29 cellular contexts compared by ENCODE assay signal in genomic region chr5:7446913-7447312, GRCh38. TPM values are rescaled to one million over a fixed set of nuclear protein-coding genes. Genes with fewer than 3 reads are reported as not detected.
"Had no signal": no experiment of that assay in that cellular context is flagged by ENCODE, and none has a peak within 500 bp of the region (broad histone marks: within the 10 kb centered on the region; RNA-seq: fewer than 3 reads in every experiment).

No MANE protein-coding gene starts in this region.

- H3K27ac Mint-ChIP-seq: naive thymus-derived CD8-positive, alpha-beta T cell; natural killer cell treated with Interleukin-12 subunit alpha and Interleukin-12 subunit beta and Interleukin-15 and Interleukin-18, amount 100 ng/mL, for 72 hours; progenitor cell of endocrine pancreas; stimulated activated effector memory CD8-positive, alpha-beta T cell treated with anti-CD3 and anti-CD28 coated beads, Interleukin-12 subunit alpha, Interleukin-12 subunit beta, amount 100 ng/mL, for 72 hours; stimulated activated naive B cell treated with anti-CD40 and anti-IgM and Interleukin-4, amounts not matched to agents 10 μg/mL and 1 μg/mL and 100 μg/mL, for 72 hours; stimulated activated naive CD8-positive, alpha-beta T cell treated with anti-CD3 and anti-CD28 coated beads, Interleukin-15, Interleukin-2, amounts not matched to agents 100 ng/mL and 50 ng/mL, for 24 hours had no signal

- H3K36me3 ChIP-seq: ovary, right lobe of liver, sigmoid colon, stomach, thoracic aorta, thyroid gland, tibial nerve, upper lobe of left lung, vagina had no signal

- H3K27me3 ChIP-seq: ovary, right lobe of liver, sigmoid colon, stomach, thyroid gland, tibial nerve, upper lobe of left lung, vagina had no signal

- H3K4me3 Mint-ChIP-seq: naive thymus-derived CD8-positive, alpha-beta T cell; natural killer cell treated with Interleukin-12 subunit alpha and Interleukin-12 subunit beta and Interleukin-15 and Interleukin-18, amount 100 ng/mL, for 72 hours; nephron progenitor cell; neural crest cell; stimulated activated effector memory CD8-positive, alpha-beta T cell treated with anti-CD3 and anti-CD28 coated beads, Interleukin-12 subunit alpha, Interleukin-12 subunit beta, amount 100 ng/mL, for 72 hours; stimulated activated naive B cell treated with anti-CD40 and anti-IgM and Interleukin-4, amounts not matched to agents 10 μg/mL and 1 μg/mL and 100 μg/mL, for 72 hours; stimulated activated naive CD8-positive, alpha-beta T cell treated with anti-CD3 and anti-CD28 coated beads, Interleukin-15, Interleukin-2, amounts not matched to agents 100 ng/mL and 50 ng/mL, for 24 hours had no signal

- H3K4me3 ChIP-seq: ovary, right lobe of liver, sigmoid colon, stomach, thoracic aorta, thyroid gland, tibial nerve, upper lobe of left lung, vagina had no signal

- H3K27me3 Mint-ChIP-seq: natural killer cell treated with Interleukin-12 subunit alpha and Interleukin-12 subunit beta and Interleukin-15 and Interleukin-18, amount 100 ng/mL, for 72 hours; stimulated activated naive B cell treated with anti-CD40 and anti-IgM and Interleukin-4, amounts not matched to agents 10 μg/mL and 1 μg/mL and 100 μg/mL, for 72 hours; stimulated activated naive CD8-positive, alpha-beta T cell treated with anti-CD3 and anti-CD28 coated beads, Interleukin-15, Interleukin-2, amounts not matched to agents 100 ng/mL and 50 ng/mL, for 24 hours had no signal

- H3K4me1 ChIP-seq: parathyroid adenoma, right lobe of liver, sigmoid colon, stomach, thyroid gland, tibial nerve, upper lobe of left lung, vagina had no signal

- ATAC-seq: naive thymus-derived CD8-positive, alpha-beta T cell; right cardiac atrium; right lobe of liver; stimulated activated naive B cell treated with anti-CD40 and anti-IgM and Interleukin-4, amounts not matched to agents 10 μg/mL and 1 μg/mL and 100 μg/mL, for 72 hours had no signal

- H3K36me3 Mint-ChIP-seq: naive thymus-derived CD8-positive, alpha-beta T cell; natural killer cell treated with Interleukin-12 subunit alpha and Interleukin-12 subunit beta and Interleukin-15 and Interleukin-18, amount 100 ng/mL, for 72 hours; stimulated activated effector memory CD8-positive, alpha-beta T cell treated with anti-CD3 and anti-CD28 coated beads, Interleukin-12 subunit alpha, Interleukin-12 subunit beta, amount 100 ng/mL, for 72 hours; stimulated activated naive B cell treated with anti-CD40 and anti-IgM and Interleukin-4, amounts not matched to agents 10 μg/mL and 1 μg/mL and 100 μg/mL, for 72 hours had no signal

- DNase-seq: naive thymus-derived CD8-positive, alpha-beta T cell; nephron progenitor cell; occipital lobe; ovary; posterior cingulate gyrus; right cardiac atrium; right lobe of liver; sigmoid colon; small intestine; stimulated activated CD4-positive, alpha-beta T cell treated with anti-CD3 and anti-CD28 coated beads, Interleukin-15, amount 100 ng/mL, for 24 hours; stimulated activated CD4-positive, alpha-beta T cell treated with anti-CD3 and anti-CD28 coated beads, Interleukin-2, amount 100 ng/mL, for 24 hours; stimulated activated CD4-positive, alpha-beta T cell treated with anti-CD3 and anti-CD28 coated beads, Interleukin-2, amount 100 ng/mL, for 48 hours; stimulated activated CD4-positive, alpha-beta T cell treated with anti-CD3 and anti-CD28 coated beads, Interleukin-4, amount 100 ng/mL, for 24 hours; stimulated activated naive B cell treated with anti-CD40 and anti-IgM and Interleukin-4, amounts not matched to agents 10 μg/mL and 1 μg/mL and 100 μg/mL, for 72 hours; stimulated activated naive CD4-positive, alpha-beta T cell treated with Interleukin-2 at 50 U/mL for 16 hours; stomach; thyroid gland; trophoblast cell; upper lobe of left lung had no signal

- H3K79me2 ChIP-seq: parathyroid adenoma had no signal

- H3K9me3 ChIP-seq: ovary, right lobe of liver, sigmoid colon, thoracic aorta, thyroid gland, upper lobe of left lung had no signal

- H3K9me3 Mint-ChIP-seq: natural killer cell treated with Interleukin-12 subunit alpha and Interleukin-12 subunit beta and Interleukin-15 and Interleukin-18, amount 100 ng/mL, for 72 hours; stimulated activated naive CD8-positive, alpha-beta T cell treated with anti-CD3 and anti-CD28 coated beads, Interleukin-15, Interleukin-2, amounts not matched to agents 100 ng/mL and 50 ng/mL, for 24 hours had no signal

- H3K27ac ChIP-seq: ovary, parathyroid adenoma, right lobe of liver, sigmoid colon, stomach, thoracic aorta, thyroid gland, tibial nerve, upper lobe of left lung, vagina had no signal

- H3K4me1 Mint-ChIP-seq: naive thymus-derived CD8-positive, alpha-beta T cell; neural crest cell; stimulated activated effector memory CD8-positive, alpha-beta T cell treated with anti-CD3 and anti-CD28 coated beads, Interleukin-12 subunit alpha, Interleukin-12 subunit beta, amount 100 ng/mL, for 72 hours; stimulated activated naive B cell treated with anti-CD40 and anti-IgM and Interleukin-4, amounts not matched to agents 10 μg/mL and 1 μg/mL and 100 μg/mL, for 72 hours had no signal

- H2AFZ ChIP-seq: parathyroid adenoma had no signal

- H3K9ac ChIP-seq: parathyroid adenoma had no signal

RNA-seq across cellular contexts. Expression of gene ADCY2, which starts 51.0 kb away (rescaled TPM):
- total RNA-seq: naive thymus-derived CD8-positive, alpha-beta T cell; natural killer cell treated with Interleukin-12 subunit alpha and Interleukin-12 subunit beta and Interleukin-15 and Interleukin-18, amount 100 ng/mL, for 72 hours; renal cortical epithelial cell had no signal
- polyA plus RNA-seq: naive thymus-derived CD8-positive, alpha-beta T cell had no signal
